In the genomic region with DNA sequence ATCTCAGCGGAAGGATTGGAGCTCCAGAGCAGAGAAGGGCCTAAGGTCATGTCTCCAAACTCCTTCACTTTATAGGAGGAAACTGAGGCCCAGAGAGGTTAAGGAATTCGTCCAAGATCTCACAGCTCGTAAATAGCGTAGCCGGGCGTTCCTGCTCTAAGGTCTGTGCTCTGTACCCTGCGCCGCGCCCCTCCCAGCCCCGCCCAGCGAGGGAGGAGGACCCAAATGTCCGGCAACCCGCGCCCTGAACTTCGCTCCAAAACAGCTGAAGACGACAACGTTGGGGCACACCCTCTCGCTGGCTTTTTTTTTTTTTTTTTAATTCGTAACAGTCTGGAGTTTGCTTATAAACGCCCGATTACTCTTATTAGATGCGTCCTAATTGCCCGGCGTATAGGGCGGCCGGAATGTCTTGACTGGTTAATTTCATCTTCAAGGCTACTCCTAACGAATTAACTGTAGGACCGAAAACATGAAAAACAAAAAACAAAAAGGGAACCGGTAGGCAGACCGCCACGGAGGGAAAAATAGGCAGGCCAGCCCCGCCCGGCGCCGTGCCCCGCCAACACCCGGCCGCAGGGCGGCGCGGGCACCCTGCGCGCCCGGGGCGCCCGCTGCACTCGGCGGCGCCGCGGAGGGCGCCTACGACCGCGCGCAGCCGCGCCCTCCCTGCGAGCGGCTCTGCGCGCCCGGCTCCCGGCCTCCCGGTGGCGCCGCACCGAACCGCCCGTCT, we compare ENCODE assay signal across 8 cellular contexts. TPM values are rescaled to one million over a fixed set of nuclear protein-coding genes. Genes with fewer than 3 reads are reported as not detected.
DNase-seq lines count a peak whose midpoint lies in the region; TF ChIP-seq lines count a peak whose summit lies in the region.

No MANE protein-coding gene starts in this region.

- POLR2A ChIA-PET in HEK293T (lab: Yijun Ruan, JAX) = interaction anchor here (0.8 to 1.9 kb wide), 3 partner anchors 10 to 635 kb away, joined by 3 to 8 read pairs (median 3); no protein-coding TSS in a partner anchor

- H3K4me3 ChIP-seq in MG63 (peak overlapping the region; percentile 92), astrocyte of the cerebellum (ENCODE audit: low read depth, low read length) (peak overlapping the region; percentile 97), sigmoid colon (peak overlapping the region; percentile 60 to 99 (median 97))

- H3K27me3 ChIP-seq in MG63 (no peaks in the 10 kb centered on the region), sigmoid colon (no peaks in the 10 kb centered on the region)

- in situ Hi-C loops in astrocyte of the cerebellum (cut with HindIII; ENCODE audit: low sequenced_read_pairs) = no loop called here

- intact Hi-C loops in sigmoid colon (cut with DNase I) = loop anchor here (1.0 to 5.0 kb wide), 8 partner anchors 53 to 621 kb away; a partner anchor contains a TSS

- WGBS in sigmoid colon, 2 donors = 0% methylated on average over 70 of the region's 70 CpGs

- H3K27ac ChIP-seq in sigmoid colon = peak overlapping the region; percentile 97 to 100 (median 100)

- peak; percentile 73 for DNase-seq in GM10266 (ENCODE audit: extremely low spot score)
- DNase-seq in HEK293T (ENCODE audit: extremely low spot score) = peak; percentile 62
- DNase-seq in MG63 = peak; percentile 94
- peak in 4 of 5 experiments; percentile 44 to 89 (median 52) for DNase-seq in T-helper 2 cell
- DNase-seq in astrocyte of the cerebellum (ENCODE audit: low read depth) = peak; percentile 74
- peak in 35 of 51 donors; percentile 5 to 68 (median 36) for DNase-seq in hypothalamus (lab: John Stamatoyannopoulos, UW)
- DNase-seq in sigmoid colon = peak; percentile 98
- DNase-seq in NCI-H187 treated with DMSO at 0.1 percent for 48 hours (lab: John Stamatoyannopoulos, UW) = no peak

- peaks cover 0 to 24% (median 12%) of the 10 kb centered on the region in 4 donors for H3K4me1 ChIP-seq in sigmoid colon

- CTCF ChIA-PET in HEK293T (lab: Yijun Ruan, JAX) = no interaction called here

- peak; percentile 46 to 54 for TF ChIP-seq POLR2A in sigmoid colon (IDR thresholded peaks at IDR 0.05)

- H3K9me3 ChIP-seq in MG63 (no peaks in the 10 kb centered on the region), sigmoid colon (no peaks in the 10 kb centered on the region)

- peaks cover 28% of the 10 kb centered on the region for H3K36me3 ChIP-seq in MG63
- no peaks in the 10 kb centered on the region for H3K36me3 ChIP-seq in sigmoid colon

- peak in 1 of 4 donors; percentile 70 for TF ChIP-seq EP300 in sigmoid colon (IDR thresholded peaks at IDR 0.05)

- peak; percentile 6 for TF ChIP-seq CTCF in GM10266 (IDR thresholded peaks at IDR 0.05; ENCODE audit: control insufficient read depth, insufficient read depth, low read depth, missing control alignments)
- no peak for TF ChIP-seq CTCF in astrocyte of the cerebellum (IDR thresholded peaks at IDR 0.05; ENCODE audit: low read depth, low read length, missing control alignments)
- no peak for TF ChIP-seq CTCF in sigmoid colon (IDR thresholded peaks at IDR 0.05)

TF ChIP-seq in HEK293T, 16 proteins besides CTCF, POLR2A, EP300 and RAD21:
- no peak for TF ChIP-seq FOXM1 (IDR thresholded peaks at IDR 0.05; ENCODE audit: borderline replicate concordance)
- TF ChIP-seq L3MBTL2 (conservative IDR thresholded peaks at IDR 0.05) = 0 out of 2 replicates have a peak, but pooled peaks have one; percentile 14
- TF ChIP-seq FOXA1 (IDR thresholded peaks at IDR 0.05) = no peak
- no peak; the same call in none of the 2 replicates for TF ChIP-seq ZNF384 (IDR thresholded peaks at IDR 0.05)
- 0 out of 2 replicates have a peak, but pooled peaks have one; percentile 11 for TF ChIP-seq ARNT (IDR thresholded peaks at IDR 0.05)
- no peak for TF ChIP-seq FOXK2 (IDR thresholded peaks at IDR 0.05)
- no peak for TF ChIP-seq SUZ12 (IDR thresholded peaks at IDR 0.05)
- no peak for TF ChIP-seq NFRKB (IDR thresholded peaks at IDR 0.05)
- TF ChIP-seq HDGF (IDR thresholded peaks at IDR 0.05; ENCODE audit: borderline replicate concordance) = no peak

RNA-seq across cellular contexts. Expression of a gene that starts 0.9 kb away (rescaled TPM):
- total RNA-seq in MG63 (2014; rRNA removed; shearing (Covaris generic); ENCODE audit: low replicate concordance) = 32.7 and 46.9 TPM in 2 replicates
- total RNA-seq in sigmoid colon = 100 to 1,000 TPM in 1 of 4 donors, 10 to 100 TPM in 3; 38.9 to 208 (median 67.3) TPM
- polyA plus RNA-seq in sigmoid colon = 10 to 100 TPM; 30.0 to 66.2 (median 55.0) TPM
